Comparison of ENCODE assay signal across 9 cellular contexts in genomic region chr17:67520916-67521772, GRCh38.
DNase-seq lines count a peak whose midpoint lies in the region; ATAC-seq, FAIRE-seq and TF ChIP-seq lines count a peak whose summit lies in the region.
"Had no signal": no experiment of that assay in that cellular context is flagged by ENCODE, and none has a peak within 500 bp of the region (broad histone marks: within the 10 kb centered on the region; RNA-seq: fewer than 3 reads in every experiment).

No MANE protein-coding gene starts in this region.

- no peak overlapping the region for H3K9ac ChIP-seq in H1 (replicated peaks in 1 of 4; ENCODE audit: extremely low read depth in 1 of 4, low read depth in 3 of 4, low read length in 3 of 4)

- H3K9me3 ChIP-seq in H1 (ENCODE audit: insufficient read depth in 2 of 2, low read depth in 1 of 2, low read length in 1 of 2) (no peaks in the 10 kb centered on the region), prostate gland (no peaks in the 10 kb centered on the region)

- intact Hi-C loops in sciatic nerve (cut with DNase I) (no loop called here), prostate gland (cut with DNase I) (no loop called here)

- no peak overlapping the region for H4K8ac ChIP-seq in H1 (ENCODE audit: extremely low read depth, insufficient read depth, low read length)

- no peaks in the 10 kb centered on the region for H3K36me3 ChIP-seq in H1 (ENCODE audit: control insufficient read depth in 2 of 4, insufficient read depth in 4 of 4, low read length in 3 of 4)
- no peaks in the 10 kb centered on the region for H3K36me3 ChIP-seq in prostate gland
- H3K36me3 ChIP-seq: heart right ventricle had no signal

- DNase-seq in DMS79 treated with DMSO at 0.1 percent for 48 hours (lab: John Stamatoyannopoulos, UW) (peak; percentile 72), NCI-H128 (lab: John Stamatoyannopoulos, UW; ENCODE audit: unreplicated experiment) (peak; percentile 9), H1 (ENCODE audit: low read depth in 1 of 2, low spot score in 2 of 2) (no peak), sciatic nerve (ENCODE audit: low spot score) (no peak), prostate gland (ENCODE audit: low spot score) (no peak)
- DNase-seq in activated CD4-positive, CD25-positive, alpha-beta regulatory T cell (lab: John Stamatoyannopoulos, UW), result no peak
- DNase-seq: heart right ventricle, NCI-H774 had no signal

- no peak overlapping the region for H4K91ac ChIP-seq in H1 (replicated peaks; ENCODE audit: insufficient read length, low read length)

- peaks cover 10 to 22% (median 17%) of the 10 kb centered on the region in 4 experiments for H3K4me1 ChIP-seq in H1 (replicated peaks in 1 of 4; ENCODE audit: control insufficient read depth in 3 of 4, insufficient read depth in 4 of 4, low read length in 3 of 4)
- H3K4me1 ChIP-seq in prostate gland (replicated peaks), result no peaks in the 10 kb centered on the region

- no peak overlapping the region for H4K5ac ChIP-seq in H1 (ENCODE audit: insufficient read length, low read depth, low read length)

- no peak for FAIRE-seq in H1 (lab: Jason Lieb, UNC)

- TF ChIP-seq CTCF in H1 (IDR thresholded peaks at IDR 0.05; ENCODE audit: control extremely low read depth in 1 of 3, insufficient read depth in 1 of 3, low read depth in 1 of 3, low read length in 3 of 3) (no peak), prostate gland (IDR thresholded peaks at IDR 0.05) (no peak)

- no peak overlapping the region for H3K23ac ChIP-seq in H1 (ENCODE audit: insufficient read length)

- no peak overlapping the region for H3K14ac ChIP-seq in H1 (ENCODE audit: insufficient read length)

- TF ChIP-seq EP300 in H1 (IDR thresholded peaks at IDR 0.05; ENCODE audit: borderline replicate concordance in 1 of 2, low read depth in 2 of 2, low read length in 2 of 2), result no peak

- peak overlapping the region; percentile 77 for H2BK12ac ChIP-seq in H1 (ENCODE audit: low read depth, low read length)

- POLR2A ChIA-PET in H1 (lab: Charles Lee; ENCODE audit: partially characterized antibody), result interaction anchor here (2.1 kb wide), 1 partner anchor 9 kb away, joined by 5 read pairs; no protein-coding TSS in a partner anchor

- TF ChIP-seq RAD21 in H1 (IDR thresholded peaks at IDR 0.05 in 1 of 2, conservative IDR thresholded peaks at IDR 0.05 in 1 of 2; ENCODE audit: low read depth in 2 of 2, low read length in 2 of 2), result no peak

- H3K4me3 ChIP-seq in H1 (ENCODE audit: extremely low read depth in 1 of 4, insufficient read depth in 2 of 4, low read depth in 3 of 4, low read length in 4 of 4) (no peak overlapping the region), prostate gland (no peak overlapping the region)

- CTCF ChIA-PET in H1 (lab: Charles Lee; ENCODE audit: partially characterized antibody), result interaction anchor here (0.7 to 1.7 kb wide), 6 partner anchors 8 to 233 kb away, joined by 3 to 5 read pairs (median 3); no protein-coding TSS in a partner anchor

- no peak overlapping the region for H3K56ac ChIP-seq in H1 (replicated peaks; ENCODE audit: insufficient read length, low read depth, low read length)

- no peak overlapping the region for H3K4ac ChIP-seq in H1 (replicated peaks; ENCODE audit: insufficient read length, low read depth, low read length)

- H3K18ac ChIP-seq in H1 (ENCODE audit: extremely low read depth, low read length), result no peak overlapping the region

- H2BK5ac ChIP-seq in H1 (ENCODE audit: low read depth, low read length), result 0 out of 2 replicates have a peak overlapping the region, but pooled peaks have one; percentile 8

- WGBS in H1 (ENCODE audit: extremely low coverage in 1 of 2, insufficient coverage in 1 of 2, insufficient read length in 1 of 2, insufficient replicate concordance in 2 of 2, low coverage in 1 of 2, low lambda C conversion rate in 2 of 2, missing lambda C conversion rate in 1 of 2), 2 experiments, result 88% methylated on average over 9 of the region's 9 CpGs; no CpG with 5 or more reads in 1 of the 2 experiments
- 57% methylated on average over 9 of the region's 9 CpGs for WGBS in prostate gland

- H3K79me1 ChIP-seq in H1 (ENCODE audit: low read depth, low read length), result peaks cover 2% of the 10 kb centered on the region; the same call in 1 of the 2 replicates

- no peak overlapping the region for H2AFZ ChIP-seq in H1 (ENCODE audit: low read length)

- ATAC-seq in sciatic nerve (peak; percentile 71), HG02798 (IDR thresholded peaks at IDR 0.05; ENCODE audit: poor library complexity, unreplicated experiment) (no peak)

- TF ChIP-seq POLR2A in H1 (IDR thresholded peaks at IDR 0.05; ENCODE audit: control extremely low read depth in 1 of 2, low read depth in 2 of 2, low read length in 2 of 2) (no peak), prostate gland (IDR thresholded peaks at IDR 0.05) (no peak)

- H2BK120ac ChIP-seq in H1 (replicated peaks; ENCODE audit: low read depth, low read length), result no peak overlapping the region

- H2BK20ac ChIP-seq in H1 (ENCODE audit: low read length), result peak overlapping the region; percentile 40; the same call in 1 of the 2 replicates

- no peak overlapping the region for H2BK15ac ChIP-seq in H1 (ENCODE audit: low read length)

- H4K20me1 ChIP-seq in H1 (replicated peaks in 1 of 2; ENCODE audit: control insufficient read depth in 1 of 2, insufficient read depth in 2 of 2, low read length in 2 of 2), result peaks cover 0 to 5% of the 10 kb centered on the region in 2 experiments

- H3K27me3 ChIP-seq in H1 (replicated peaks in 1 of 4; ENCODE audit: control insufficient read depth in 3 of 4, extremely low read depth in 1 of 4, insufficient read depth in 3 of 4, low read length in 3 of 4) (no peaks in the 10 kb centered on the region), prostate gland (replicated peaks; ENCODE audit: insufficient read depth) (no peaks in the 10 kb centered on the region)
- H3K27me3 ChIP-seq: heart right ventricle had no signal

- H3K27ac ChIP-seq in H1 (ENCODE audit: low read depth, low read length), result no peak overlapping the region
- H3K27ac ChIP-seq in prostate gland, result no peak overlapping the region

- H3K4me2 ChIP-seq in H1 (ENCODE audit: insufficient read depth in 1 of 2, low read depth in 2 of 2, low read length in 2 of 2), result peak overlapping the region in 1 of 2 experiments; percentile 11; a peak in 1 of 4 replicates

- H3K79me2 ChIP-seq in H1 (ENCODE audit: control insufficient read depth in 1 of 2, insufficient read depth in 2 of 2, low read length in 2 of 2), result peaks cover 2 to 48% of the 10 kb centered on the region in 2 experiments; a peak in 3 of 4 replicates

- peak overlapping the region; percentile 91; the same call in 1 of the 2 replicates for H2AK5ac ChIP-seq in H1 (ENCODE audit: low read depth, low read length)

- H3K23me2 ChIP-seq in H1 (ENCODE audit: low read depth, low read length), result no peaks in the 10 kb centered on the region

TF ChIP-seq in H1, 55 proteins besides CTCF, POLR2A, EP300 and RAD21 (continues in another document):
- TF ChIP-seq CEBPB (IDR thresholded peaks at IDR 0.05; ENCODE audit: low read depth, low read length) (no peak), POU5F1 (IDR thresholded peaks at IDR 0.05; ENCODE audit: low read depth, low read length) (no peak), RBBP5 (IDR thresholded peaks at IDR 0.05; ENCODE audit: borderline replicate concordance, low read depth, low read length) (no peak), YY1 (IDR thresholded peaks at IDR 0.05; ENCODE audit: low read depth, low read length) (no peak), TAF1 (IDR thresholded peaks at IDR 0.05; ENCODE audit: low read depth, low read length) (no peak), FOSL1 (IDR thresholded peaks at IDR 0.05; ENCODE audit: insufficient read depth, low read depth, low read length) (no peak), HDAC2 (IDR thresholded peaks at IDR 0.05; ENCODE audit: borderline replicate concordance in 1 of 2, low read depth in 2 of 2, low read length in 2 of 2) (no peak)

Comparison
In these comparisons a context has a peak if more than half of its experiments do, and no peak if none do; other contexts are left out.
1. DNase-seq: peak in DMS79 treated with DMSO at 0.1 percent for 48 hours (single experiment) and NCI-H128 (single experiment); none in H1 (0 of 2), sciatic nerve (single experiment), activated CD4-positive, CD25-positive, alpha-beta regulatory T cell (0 of 4) and prostate gland (single experiment).